In genomic region chr9:84869091-84869490, GRCh38 we compare ENCODE assay signal across 33 cellular contexts.
"Had no signal": no experiment of that assay in that cellular context is flagged by ENCODE, and none has a peak within 500 bp of the region (broad histone marks: within the 10 kb centered on the region; RNA-seq: fewer than 3 reads in every experiment).

No MANE protein-coding gene starts in this region.

- H3K27me3 ChIP-seq: MG63 had no signal

- H3K4me3 ChIP-seq: MG63 had no signal

- DNase-seq: Karpas-422, Kasumi-1, KG1, MG63, MM.1S, MV-4-11, NCI-H1048, NCI-H1092, NCI-H1092 treated with DMSO at 0.1 percent for 48 hours, NCI-H1105, NCI-H1105 treated with DMSO at 0.1 percent for 48 hours, NCI-H1417 treated with DMSO at 0.1 percent for 48 hours, NCI-H1436, NCI-H1436 treated with DMSO at 0.1 percent for 48 hours, NCI-H146, NCI-H1694, NCI-H1694 treated with DMSO at 0.1 percent for 48 hours, NCI-H187, NCI-H187 treated with DMSO at 0.1 percent for 48 hours, NCI-H1930, NCI-H2029 treated with DMSO at 0.1 percent for 48 hours, NCI-H2081, NCI-H2081 treated with DMSO at 0.1 percent for 48 hours, NCI-H2107, NCI-H2171, NCI-H2171 treated with DMSO at 0.1 percent for 48 hours, NCI-H2227 treated with DMSO at 0.1 percent for 48 hours, NCI-H226, NCI-H345, NCI-H446, NCI-H446 treated with DMSO at 0.1 percent for 48 hours, NCI-H510A had no signal

- H3K27ac ChIP-seq: KMS-11 had no signal

- H3K9me3 ChIP-seq: MG63 had no signal

- H3K36me3 ChIP-seq: MG63 had no signal
